ENCODE assay signal across 1 cellular context in genomic region chr12:123822804-123823203, GRCh38.
TF ChIP-seq lines count a peak whose summit lies in the region.

No MANE protein-coding gene starts in this region.

TF ChIP-seq in HepG2, 621 proteins besides CTCF, POLR2A, EP300 and RAD21 (continued from another document):
- TF ChIP-seq ZNF687 (CRISPR knock-in tag; IDR thresholded peaks at IDR 0.05) = peak; percentile 21; the same call in 1 of the 2 replicates
- peak; percentile 80 for TF ChIP-seq SP5 (CRISPR knock-in tag; IDR thresholded peaks at IDR 0.05; ENCODE audit: borderline replicate concordance, low read depth)
- no peak for TF ChIP-seq SNAPC2 (CRISPR knock-in tag; IDR thresholded peaks at IDR 0.05)
